14 cellular contexts compared by ENCODE assay signal in the genomic region with DNA sequence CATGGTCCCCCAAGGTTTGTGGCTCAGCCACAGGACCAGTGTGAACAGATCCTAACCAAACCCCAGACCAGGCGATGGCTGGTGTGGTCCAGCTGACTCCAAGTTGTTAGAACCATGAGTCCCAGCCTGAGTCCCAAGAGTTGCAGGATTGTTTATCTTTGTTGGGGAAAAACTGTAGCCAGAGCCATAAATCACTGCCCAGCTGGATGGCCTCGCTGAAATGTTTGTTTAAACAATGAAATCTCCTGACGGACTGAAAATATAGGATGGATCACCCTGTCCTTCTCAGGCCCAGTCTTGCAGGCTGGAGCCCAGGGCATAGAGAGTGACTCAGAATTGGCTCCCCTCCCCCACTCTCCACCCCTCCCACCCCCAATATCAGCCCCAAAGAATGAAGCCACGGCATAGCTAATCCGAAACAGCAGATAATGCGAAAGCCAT. TPM values are rescaled to one million over a fixed set of nuclear protein-coding genes. Genes with fewer than 3 reads are reported as not detected.
DNase-seq lines count a peak whose midpoint lies in the region; ATAC-seq, FAIRE-seq and TF ChIP-seq lines count a peak whose summit lies in the region.
"Had no signal": no experiment of that assay in that cellular context is flagged by ENCODE, and none has a peak within 500 bp of the region (broad histone marks: within the 10 kb centered on the region; RNA-seq: fewer than 3 reads in every experiment).

No MANE protein-coding gene starts in this region.

- peak; percentile 7 for FAIRE-seq in TTC549 (lab: Jason Lieb, UNC)
- FAIRE-seq: GM12892 had no signal

- WGBS in heart right ventricle, 2 donors: 66 to 67% methylated on average over 6 of the region's 6 CpGs
- 9% methylated on average over 6 of the region's 6 CpGs for WGBS in smooth muscle cell (ENCODE audit: low lambda C conversion rate)

- no peaks in the 10 kb centered on the region for H3K9me3 ChIP-seq in heart right ventricle
- no peaks in the 10 kb centered on the region for H3K9me3 ChIP-seq in smooth muscle cell (replicated peaks; ENCODE audit: low read depth)

- peak overlapping the region; percentile 18 for H3K4me2 ChIP-seq in smooth muscle cell

- no peaks in the 10 kb centered on the region for H3F3A ChIP-seq in smooth muscle cell (ENCODE audit: low read depth)

- H3K79me2 ChIP-seq in smooth muscle cell (ENCODE audit: low read depth): no peaks in the 10 kb centered on the region

- H3K27ac ChIP-seq in heart right ventricle (peak overlapping the region in 5 of 10 donors; percentile 4 to 37 (median 20)), smooth muscle cell (ENCODE audit: low read depth) (no peak overlapping the region)

- H4K20me1 ChIP-seq in smooth muscle cell (ENCODE audit: low read depth): no peaks in the 10 kb centered on the region

- no peak overlapping the region for H3K9ac ChIP-seq in smooth muscle cell (ENCODE audit: low read depth)

- intact Hi-C loops in heart right ventricle (cut with DNase I): no loop called here

- peak; percentile 32 for DNase-seq in ELR (ENCODE audit: low read depth)
- peak in 1 of 2 donors; percentile 31 for DNase-seq in heart right ventricle
- DNase-seq in smooth muscle cell (lab: John Stamatoyannopoulos, UW; ENCODE audit: unreplicated experiment): no peak
- no peak for DNase-seq in 8988T
- DNase-seq in NCI-H345 (lab: John Stamatoyannopoulos, UW): no peak
- DNase-seq in C1 segment of cervical spinal cord (lab: John Stamatoyannopoulos, UW): no peak
- DNase-seq: activated B cell treated with CpG ODN at 0.5 μM for 24 hours, naive B cell, NCI-H1694 treated with DMSO at 0.1 percent for 48 hours had no signal

- TF ChIP-seq CTCF in heart right ventricle (IDR thresholded peaks at IDR 0.05) (no peak), smooth muscle cell (IDR thresholded peaks at IDR 0.05; ENCODE audit: borderline replicate concordance, insufficient read depth, poor library complexity, severe bottlenecking) (no peak)

- ATAC-seq in heart right ventricle (peak; percentile 18 to 79 (median 60)), HG03460 (IDR thresholded peaks at IDR 0.05; ENCODE audit: unreplicated experiment) (no peak)
- ATAC-seq: Panc1; stimulated activated effector memory CD8-positive, alpha-beta T cell treated with anti-CD3 and anti-CD28 coated beads, Interleukin-12 subunit alpha, Interleukin-12 subunit beta, amount 100 ng/mL, for 72 hours had no signal

- H3K27me3 ChIP-seq in heart right ventricle (no peaks in the 10 kb centered on the region), smooth muscle cell (ENCODE audit: low read depth) (peaks cover 10% of the 10 kb centered on the region)

- H2AFZ ChIP-seq in smooth muscle cell (ENCODE audit: low read depth): no peak overlapping the region

- peaks cover 0 to 32% (median 7%) of the 10 kb centered on the region in 9 donors for H3K4me1 ChIP-seq in heart right ventricle
- no peaks in the 10 kb centered on the region for H3K4me1 ChIP-seq in smooth muscle cell (ENCODE audit: low read depth)

- H3K36me3 ChIP-seq in heart right ventricle: no peaks in the 10 kb centered on the region
- no peaks in the 10 kb centered on the region for H3K36me3 ChIP-seq in smooth muscle cell (ENCODE audit: low read depth)

- no peak overlapping the region for H3K4me3 ChIP-seq in heart right ventricle
- H3K4me3 ChIP-seq in smooth muscle cell: no peak overlapping the region

RNA-seq across cellular contexts. Expression of a gene that starts 36.4 kb away (rescaled TPM):
- total RNA-seq in heart right ventricle (100 to 1,000 TPM in 2 of 10 donors, 10 to 100 TPM in 8; 25.1 to 263 (median 41.5) TPM), smooth muscle cell (15.2 and 22.9 TPM in 2 replicates)
- polyA plus RNA-seq in heart right ventricle (100 to 1,000 TPM in 1 of 2 donors, 10 to 100 TPM in 1; 91.4 to 121 TPM), smooth muscle cell (5.1 and 12.2 TPM in 2 replicates)
- total RNA-seq: activated B cell treated with CpG ODN at 0.5 μM for 24 hours had no signal
